In the genomic region with DNA sequence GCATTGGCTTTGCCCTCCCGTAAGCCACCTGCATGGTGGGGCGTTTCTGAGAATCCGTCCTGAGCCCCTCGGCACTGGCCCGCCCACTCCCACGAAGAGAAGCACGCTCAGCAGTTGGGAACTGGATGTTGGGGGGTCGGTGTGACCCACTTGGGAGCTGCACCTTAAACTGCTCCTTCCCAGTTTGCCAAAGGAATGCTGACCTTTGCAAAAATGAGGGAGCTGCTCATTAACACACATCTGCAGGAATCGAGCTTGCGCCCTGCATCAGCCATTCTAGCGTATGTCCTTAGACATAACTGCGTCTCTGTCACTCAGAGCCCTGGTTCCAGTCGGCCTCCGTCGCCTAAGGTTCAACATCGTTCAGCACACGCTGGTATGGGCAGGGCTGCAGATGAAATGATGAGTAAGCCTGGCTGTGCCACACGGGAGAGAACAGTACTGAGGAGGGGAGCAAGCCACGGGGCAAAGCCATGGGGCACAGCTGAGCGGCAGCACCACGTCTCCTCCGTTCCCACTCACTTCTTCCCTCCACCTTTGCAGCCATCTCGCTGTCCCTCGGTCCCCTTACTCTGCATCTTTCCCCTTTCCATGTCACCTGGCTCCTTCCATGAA, we compare ENCODE assay signal across 1 cellular context.
TF ChIP-seq lines count a peak whose summit lies in the region.

No MANE protein-coding gene starts in this region.

TF ChIP-seq in SK-N-SH, 30 proteins besides CTCF, POLR2A, EP300 and RAD21:
- TF ChIP-seq FOXM1 (IDR thresholded peaks at IDR 0.05; ENCODE audit: low read depth) (no peak), SIN3A (IDR thresholded peaks at IDR 0.05; ENCODE audit: borderline replicate concordance, low read depth, low read length) (no peak), GATA2 (CRISPR knock-in tag; IDR thresholded peaks at IDR 0.05) (no peak), TCF12 (IDR thresholded peaks at IDR 0.05) (no peak), ELF1 (IDR thresholded peaks at IDR 0.05) (no peak), MEF2A (IDR thresholded peaks at IDR 0.05; ENCODE audit: borderline replicate concordance, low read depth) (no peak), MXI1 (IDR thresholded peaks at IDR 0.05; ENCODE audit: low read depth, low read length) (no peak), EZH2phosphoT487 (IDR thresholded peaks at IDR 0.05; ENCODE audit: borderline replicate concordance, low read depth) (no peak), RFX5 (IDR thresholded peaks at IDR 0.05; ENCODE audit: low read length) (no peak), NRF1 (IDR thresholded peaks at IDR 0.05; ENCODE audit: low read depth, low read length) (no peak), RCOR1 (IDR thresholded peaks at IDR 0.05; ENCODE audit: low read length) (no peak), GABPA (IDR thresholded peaks at IDR 0.05; ENCODE audit: low read depth) (no peak), FOSL2 (IDR thresholded peaks at IDR 0.05; ENCODE audit: borderline replicate concordance, low read depth) (no peak)
- TF ChIP-seq, protein P1, sequence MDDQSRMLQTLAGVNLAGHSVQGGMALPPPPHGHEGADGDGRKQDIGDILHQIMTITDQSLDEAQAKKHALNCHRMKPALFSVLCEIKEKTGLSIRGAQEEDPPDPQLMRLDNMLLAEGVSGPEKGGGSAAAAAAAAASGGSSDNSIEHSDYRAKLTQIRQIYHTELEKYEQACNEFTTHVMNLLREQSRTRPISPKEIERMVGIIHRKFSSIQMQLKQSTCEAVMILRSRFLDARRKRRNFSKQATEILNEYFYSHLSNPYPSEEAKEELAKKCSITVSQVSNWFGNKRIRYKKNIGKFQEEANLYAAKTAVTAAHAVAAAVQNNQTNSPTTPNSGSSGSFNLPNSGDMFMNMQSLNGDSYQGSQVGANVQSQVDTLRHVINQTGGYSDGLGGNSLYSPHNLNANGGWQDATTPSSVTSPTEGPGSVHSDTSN (IDR thresholded peaks at IDR 0.05), result no peak
- TF ChIP-seq, protein P2, sequence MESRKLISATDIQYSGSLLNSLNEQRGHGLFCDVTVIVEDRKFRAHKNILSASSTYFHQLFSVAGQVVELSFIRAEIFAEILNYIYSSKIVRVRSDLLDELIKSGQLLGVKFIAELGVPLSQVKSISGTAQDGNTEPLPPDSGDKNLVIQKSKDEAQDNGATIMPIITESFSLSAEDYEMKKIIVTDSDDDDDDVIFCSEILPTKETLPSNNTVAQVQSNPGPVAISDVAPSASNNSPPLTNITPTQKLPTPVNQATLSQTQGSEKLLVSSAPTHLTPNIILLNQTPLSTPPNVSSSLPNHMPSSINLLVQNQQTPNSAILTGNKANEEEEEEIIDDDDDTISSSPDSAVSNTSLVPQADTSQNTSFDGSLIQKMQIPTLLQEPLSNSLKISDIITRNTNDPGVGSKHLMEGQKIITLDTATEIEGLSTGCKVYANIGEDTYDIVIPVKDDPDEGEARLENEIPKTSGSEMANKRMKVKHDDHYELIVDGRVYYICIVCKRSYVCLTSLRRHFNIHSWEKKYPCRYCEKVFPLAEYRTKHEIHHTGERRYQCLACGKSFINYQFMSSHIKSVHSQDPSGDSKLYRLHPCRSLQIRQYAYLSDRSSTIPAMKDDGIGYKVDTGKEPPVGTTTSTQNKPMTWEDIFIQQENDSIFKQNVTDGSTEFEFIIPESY (IDR thresholded peaks at IDR 0.05; ENCODE audit: borderline replicate concordance, low read depth), result no peak
- TF ChIP-seq, protein P3, sequence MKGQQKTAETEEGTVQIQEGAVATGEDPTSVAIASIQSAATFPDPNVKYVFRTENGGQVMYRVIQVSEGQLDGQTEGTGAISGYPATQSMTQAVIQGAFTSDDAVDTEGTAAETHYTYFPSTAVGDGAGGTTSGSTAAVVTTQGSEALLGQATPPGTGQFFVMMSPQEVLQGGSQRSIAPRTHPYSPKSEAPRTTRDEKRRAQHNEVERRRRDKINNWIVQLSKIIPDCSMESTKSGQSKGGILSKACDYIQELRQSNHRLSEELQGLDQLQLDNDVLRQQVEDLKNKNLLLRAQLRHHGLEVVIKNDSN (IDR thresholded peaks at IDR 0.05; ENCODE audit: borderline replicate concordance, low read depth), result no peak
- TF ChIP-seq, protein P4, sequence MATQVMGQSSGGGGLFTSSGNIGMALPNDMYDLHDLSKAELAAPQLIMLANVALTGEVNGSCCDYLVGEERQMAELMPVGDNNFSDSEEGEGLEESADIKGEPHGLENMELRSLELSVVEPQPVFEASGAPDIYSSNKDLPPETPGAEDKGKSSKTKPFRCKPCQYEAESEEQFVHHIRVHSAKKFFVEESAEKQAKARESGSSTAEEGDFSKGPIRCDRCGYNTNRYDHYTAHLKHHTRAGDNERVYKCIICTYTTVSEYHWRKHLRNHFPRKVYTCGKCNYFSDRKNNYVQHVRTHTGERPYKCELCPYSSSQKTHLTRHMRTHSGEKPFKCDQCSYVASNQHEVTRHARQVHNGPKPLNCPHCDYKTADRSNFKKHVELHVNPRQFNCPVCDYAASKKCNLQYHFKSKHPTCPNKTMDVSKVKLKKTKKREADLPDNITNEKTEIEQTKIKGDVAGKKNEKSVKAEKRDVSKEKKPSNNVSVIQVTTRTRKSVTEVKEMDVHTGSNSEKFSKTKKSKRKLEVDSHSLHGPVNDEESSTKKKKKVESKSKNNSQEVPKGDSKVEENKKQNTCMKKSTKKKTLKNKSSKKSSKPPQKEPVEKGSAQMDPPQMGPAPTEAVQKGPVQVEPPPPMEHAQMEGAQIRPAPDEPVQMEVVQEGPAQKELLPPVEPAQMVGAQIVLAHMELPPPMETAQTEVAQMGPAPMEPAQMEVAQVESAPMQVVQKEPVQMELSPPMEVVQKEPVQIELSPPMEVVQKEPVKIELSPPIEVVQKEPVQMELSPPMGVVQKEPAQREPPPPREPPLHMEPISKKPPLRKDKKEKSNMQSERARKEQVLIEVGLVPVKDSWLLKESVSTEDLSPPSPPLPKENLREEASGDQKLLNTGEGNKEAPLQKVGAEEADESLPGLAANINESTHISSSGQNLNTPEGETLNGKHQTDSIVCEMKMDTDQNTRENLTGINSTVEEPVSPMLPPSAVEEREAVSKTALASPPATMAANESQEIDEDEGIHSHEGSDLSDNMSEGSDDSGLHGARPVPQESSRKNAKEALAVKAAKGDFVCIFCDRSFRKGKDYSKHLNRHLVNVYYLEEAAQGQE (IDR thresholded peaks at IDR 0.05; ENCODE audit: low read depth, low read length), result no peak
- TF ChIP-seq, protein P5, sequence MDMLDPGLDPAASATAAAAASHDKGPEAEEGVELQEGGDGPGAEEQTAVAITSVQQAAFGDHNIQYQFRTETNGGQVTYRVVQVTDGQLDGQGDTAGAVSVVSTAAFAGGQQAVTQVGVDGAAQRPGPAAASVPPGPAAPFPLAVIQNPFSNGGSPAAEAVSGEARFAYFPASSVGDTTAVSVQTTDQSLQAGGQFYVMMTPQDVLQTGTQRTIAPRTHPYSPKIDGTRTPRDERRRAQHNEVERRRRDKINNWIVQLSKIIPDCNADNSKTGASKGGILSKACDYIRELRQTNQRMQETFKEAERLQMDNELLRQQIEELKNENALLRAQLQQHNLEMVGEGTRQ (IDR thresholded peaks at IDR 0.05; ENCODE audit: borderline replicate concordance, low read depth, low read length), result no peak
